ENCODE assay signal across 10 cellular contexts in genomic region chr22:20514658-20515406, GRCh38. TPM values are rescaled to one million over a fixed set of nuclear protein-coding genes. Genes with fewer than 3 reads are reported as not detected.
DNase-seq lines count a peak whose midpoint lies in the region; ATAC-seq and TF ChIP-seq lines count a peak whose summit lies in the region.
"Had no signal": no experiment of that assay in that cellular context is flagged by ENCODE, and none has a peak within 500 bp of the region (broad histone marks: within the 10 kb centered on the region; RNA-seq: fewer than 3 reads in every experiment).

No MANE protein-coding gene starts in this region.

- H3K4me3 ChIP-seq in subcutaneous abdominal adipose tissue (ENCODE audit: low read depth in 1 of 5, low read length in 5 of 5), result no peak overlapping the region

- TF ChIP-seq CTCF in foreskin keratinocyte (conservative IDR thresholded peaks at IDR 0.05), result no peak

- ATAC-seq in foreskin keratinocyte, result peak; percentile 87

- no peak for DNase-seq in activated naive CD4-positive, alpha-beta T cell treated with anti-CD3 and anti-CD28 coated beads for 36 hours
- DNase-seq in activated naive CD4-positive, alpha-beta T cell treated with anti-CD3 and anti-CD28 coated beads, Interleukin-2, amount 10 ng/mL, durations not matched to agents 7 days and 5 days, result no peak
- DNase-seq in T1000 (lab: John Stamatoyannopoulos, UW) (peak; percentile 60), foreskin keratinocyte (peak; percentile 69 to 85), occipital lobe (lab: John Stamatoyannopoulos, UW) (no peak)
- DNase-seq in activated T-helper 1 cell treated with anti-CD3 and anti-CD28 coated beads, Interleukin-12 subunit alpha, Interleukin-12 subunit beta, Interleukin-2, Interleukin-4 antibody, amounts not matched to agents 30 ng/mL and 10 ng/mL and 1 ng/mL, durations not matched to agents 14 hours and 24 hours and 36 hours (ENCODE audit: low spot score), result no peak
- no peak for DNase-seq in activated CD4-positive, alpha-beta T cell treated with anti-CD3 and anti-CD28 coated beads, Interleukin-2, amount 50 U/mL, for 4 hours
- DNase-seq: NCI-H1930 had no signal

- H3K27ac Mint-ChIP-seq in activated naive CD4-positive, alpha-beta T cell treated with anti-CD3 and anti-CD28 coated beads for 36 hours, result peak overlapping the region; percentile 56
- H3K27ac Mint-ChIP-seq in activated naive CD4-positive, alpha-beta T cell treated with anti-CD3 and anti-CD28 coated beads, Interleukin-2, amount 10 ng/mL, durations not matched to agents 7 days and 5 days, result no peak overlapping the region
- H3K27ac Mint-ChIP-seq in activated T-helper 1 cell treated with anti-CD3 and anti-CD28 coated beads, Interleukin-12 subunit alpha, Interleukin-12 subunit beta, Interleukin-2, Interleukin-4 antibody, amounts not matched to agents 30 ng/mL and 10 ng/mL and 1 ng/mL, durations not matched to agents 14 hours and 24 hours and 36 hours, result no peak overlapping the region

- peaks cover 83% of the 10 kb centered on the region for H3K4me1 Mint-ChIP-seq in activated naive CD4-positive, alpha-beta T cell treated with anti-CD3 and anti-CD28 coated beads for 36 hours (ENCODE audit: low read depth)
- peaks cover 70% of the 10 kb centered on the region for H3K4me1 Mint-ChIP-seq in activated naive CD4-positive, alpha-beta T cell treated with anti-CD3 and anti-CD28 coated beads, Interleukin-2, amount 10 ng/mL, durations not matched to agents 7 days and 5 days
- peaks cover 53% of the 10 kb centered on the region for H3K4me1 Mint-ChIP-seq in activated T-helper 1 cell treated with anti-CD3 and anti-CD28 coated beads, Interleukin-12 subunit alpha, Interleukin-12 subunit beta, Interleukin-2, Interleukin-4 antibody, amounts not matched to agents 30 ng/mL and 10 ng/mL and 1 ng/mL, durations not matched to agents 14 hours and 24 hours and 36 hours (ENCODE audit: low read depth)

- H3K36me3 Mint-ChIP-seq in activated naive CD4-positive, alpha-beta T cell treated with anti-CD3 and anti-CD28 coated beads for 36 hours (ENCODE audit: low read depth), result peaks cover 20% of the 10 kb centered on the region
- peaks cover 35% of the 10 kb centered on the region for H3K36me3 Mint-ChIP-seq in activated naive CD4-positive, alpha-beta T cell treated with anti-CD3 and anti-CD28 coated beads, Interleukin-2, amount 10 ng/mL, durations not matched to agents 7 days and 5 days
- peaks cover 24% of the 10 kb centered on the region for H3K36me3 Mint-ChIP-seq in activated T-helper 1 cell treated with anti-CD3 and anti-CD28 coated beads, Interleukin-12 subunit alpha, Interleukin-12 subunit beta, Interleukin-2, Interleukin-4 antibody, amounts not matched to agents 30 ng/mL and 10 ng/mL and 1 ng/mL, durations not matched to agents 14 hours and 24 hours and 36 hours (ENCODE audit: low read depth)

- H3K27ac ChIP-seq in foreskin keratinocyte (peak overlapping the region; percentile 3), subcutaneous abdominal adipose tissue (ENCODE audit: low read depth, low read length) (peak overlapping the region; percentile 65)

- peaks cover 2 to 25% (median 18%) of the 10 kb centered on the region in 5 donors for H3K36me3 ChIP-seq in subcutaneous abdominal adipose tissue (ENCODE audit: control insufficient read depth in 5 of 5, insufficient read depth in 5 of 5, low read length in 5 of 5)

- H3K27me3 Mint-ChIP-seq in activated naive CD4-positive, alpha-beta T cell treated with anti-CD3 and anti-CD28 coated beads for 36 hours (ENCODE audit: low read depth), result no peaks in the 10 kb centered on the region
- no peaks in the 10 kb centered on the region for H3K27me3 Mint-ChIP-seq in activated naive CD4-positive, alpha-beta T cell treated with anti-CD3 and anti-CD28 coated beads, Interleukin-2, amount 10 ng/mL, durations not matched to agents 7 days and 5 days
- H3K27me3 Mint-ChIP-seq in activated T-helper 1 cell treated with anti-CD3 and anti-CD28 coated beads, Interleukin-12 subunit alpha, Interleukin-12 subunit beta, Interleukin-2, Interleukin-4 antibody, amounts not matched to agents 30 ng/mL and 10 ng/mL and 1 ng/mL, durations not matched to agents 14 hours and 24 hours and 36 hours (ENCODE audit: insufficient read depth), result no peaks in the 10 kb centered on the region
- H3K27me3 Mint-ChIP-seq: brain had no signal

- CTCF ChIA-PET in activated naive CD4-positive, alpha-beta T cell treated with anti-CD3 and anti-CD28 coated beads for 36 hours (lab: Charles Lee), result interaction anchor here (0.7 to 4.0 kb wide), 5 partner anchors 21 to 54 kb away, joined by 3 to 15 read pairs (median 3); no protein-coding TSS in a partner anchor
- CTCF ChIA-PET in activated naive CD4-positive, alpha-beta T cell treated with anti-CD3 and anti-CD28 coated beads, Interleukin-2, amount 10 ng/mL, durations not matched to agents 7 days and 5 days (lab: Charles Lee), result interaction anchor here (0.8 kb wide), 1 partner anchor 37 kb away, joined by 3 read pairs; no protein-coding TSS in a partner anchor

- H3K4me1 ChIP-seq in foreskin keratinocyte (peaks cover 60% of the 10 kb centered on the region), subcutaneous abdominal adipose tissue (ENCODE audit: control insufficient read depth in 5 of 5, insufficient read depth in 5 of 5, low read length in 5 of 5) (peaks cover 12 to 47% (median 44%) of the 10 kb centered on the region in 5 donors)

- H3K9me3 ChIP-seq in subcutaneous abdominal adipose tissue (ENCODE audit: control insufficient read depth in 5 of 5, low read length in 5 of 5), result no peaks in the 10 kb centered on the region

- intact Hi-C loops in activated naive CD4-positive, alpha-beta T cell treated with anti-CD3 and anti-CD28 coated beads for 36 hours (cut with micrococcal nuclease), result no loop called here
- intact Hi-C loops in activated T-helper 1 cell treated with anti-CD3 and anti-CD28 coated beads, Interleukin-12 subunit alpha, Interleukin-12 subunit beta, Interleukin-2, Interleukin-4 antibody, amounts not matched to agents 30 ng/mL and 10 ng/mL and 1 ng/mL, durations not matched to agents 14 hours and 24 hours and 36 hours (cut with micrococcal nuclease), result no loop called here

- H3K4me3 Mint-ChIP-seq in activated naive CD4-positive, alpha-beta T cell treated with anti-CD3 and anti-CD28 coated beads for 36 hours, result no peak overlapping the region
- no peak overlapping the region for H3K4me3 Mint-ChIP-seq in activated naive CD4-positive, alpha-beta T cell treated with anti-CD3 and anti-CD28 coated beads, Interleukin-2, amount 10 ng/mL, durations not matched to agents 7 days and 5 days
- no peak overlapping the region for H3K4me3 Mint-ChIP-seq in activated T-helper 1 cell treated with anti-CD3 and anti-CD28 coated beads, Interleukin-12 subunit alpha, Interleukin-12 subunit beta, Interleukin-2, Interleukin-4 antibody, amounts not matched to agents 30 ng/mL and 10 ng/mL and 1 ng/mL, durations not matched to agents 14 hours and 24 hours and 36 hours
- H3K4me3 Mint-ChIP-seq: brain had no signal

- no peaks in the 10 kb centered on the region for H3K9me3 Mint-ChIP-seq in activated naive CD4-positive, alpha-beta T cell treated with anti-CD3 and anti-CD28 coated beads for 36 hours
- no peaks in the 10 kb centered on the region for H3K9me3 Mint-ChIP-seq in activated naive CD4-positive, alpha-beta T cell treated with anti-CD3 and anti-CD28 coated beads, Interleukin-2, amount 10 ng/mL, durations not matched to agents 7 days and 5 days
- no peaks in the 10 kb centered on the region for H3K9me3 Mint-ChIP-seq in activated T-helper 1 cell treated with anti-CD3 and anti-CD28 coated beads, Interleukin-12 subunit alpha, Interleukin-12 subunit beta, Interleukin-2, Interleukin-4 antibody, amounts not matched to agents 30 ng/mL and 10 ng/mL and 1 ng/mL, durations not matched to agents 14 hours and 24 hours and 36 hours
- H3K9me3 Mint-ChIP-seq: brain had no signal

- peak overlapping the region in 1 of 5 donors; percentile 16 for H3K9ac ChIP-seq in subcutaneous abdominal adipose tissue (ENCODE audit: low read length in 5 of 5)

- H3K27me3 ChIP-seq in foreskin keratinocyte (no peaks in the 10 kb centered on the region), subcutaneous abdominal adipose tissue (ENCODE audit: control insufficient read depth in 5 of 5, insufficient read depth in 4 of 5, low read length in 5 of 5) (no peaks in the 10 kb centered on the region)

RNA-seq across cellular contexts. Expression of gene MED15, which starts 7.4 kb away (rescaled TPM):
- total RNA-seq in activated naive CD4-positive, alpha-beta T cell treated with anti-CD3 and anti-CD28 coated beads for 36 hours, result 100 to 1,000 TPM in 1 of 2 experiments, 10 to 100 TPM in 1; 94.7 to 108 TPM
- total RNA-seq in foreskin keratinocyte, result 49.3 and 61.4 TPM in 2 replicates
- 60.0 and 71.4 TPM in 2 replicates for polyA plus RNA-seq in foreskin keratinocyte
- 11.9 TPM for total RNA-seq in occipital lobe
- total RNA-seq in activated T-helper 1 cell treated with anti-CD3 and anti-CD28 coated beads, Interleukin-12 subunit alpha, Interleukin-12 subunit beta, Interleukin-2, Interleukin-4 antibody, amounts not matched to agents 30 ng/mL and 10 ng/mL and 1 ng/mL, durations not matched to agents 14 hours and 24 hours and 36 hours, result 103 and 110 TPM in 2 replicates

RNA-seq across cellular contexts. Expression of gene KLHL22, which starts 19.2 kb away (rescaled TPM):
- total RNA-seq in activated naive CD4-positive, alpha-beta T cell treated with anti-CD3 and anti-CD28 coated beads for 36 hours, result 10 to 100 TPM; 10.1 to 11.7 TPM
- total RNA-seq in foreskin keratinocyte, result 12.4 and 14.3 TPM in 2 replicates
- polyA plus RNA-seq in foreskin keratinocyte, result 10.7 and 12.5 TPM in 2 replicates
- total RNA-seq in occipital lobe, result 43.7 TPM
- 18.8 and 21.9 TPM in 2 replicates for total RNA-seq in activated T-helper 1 cell treated with anti-CD3 and anti-CD28 coated beads, Interleukin-12 subunit alpha, Interleukin-12 subunit beta, Interleukin-2, Interleukin-4 antibody, amounts not matched to agents 30 ng/mL and 10 ng/mL and 1 ng/mL, durations not matched to agents 14 hours and 24 hours and 36 hours

Comparison
In these comparisons a context has a peak if more than half of its experiments do, and no peak if none do; other contexts are left out.
1. DNase-seq: peak in T1000 (single experiment) and foreskin keratinocyte (2 of 2); none in activated naive CD4-positive, alpha-beta T cell treated with anti-CD3 and anti-CD28 coated beads for 36 hours (single experiment), activated naive CD4-positive, alpha-beta T cell treated with anti-CD3 and anti-CD28 coated beads, Interleukin-2, amount 10 ng/mL, durations not matched to agents 7 days and 5 days (single experiment), occipital lobe (single experiment), activated T-helper 1 cell treated with anti-CD3 and anti-CD28 coated beads, Interleukin-12 subunit alpha, Interleukin-12 subunit beta, Interleukin-2, Interleukin-4 antibody, amounts not matched to agents 30 ng/mL and 10 ng/mL and 1 ng/mL, durations not matched to agents 14 hours and 24 hours and 36 hours (single experiment) and activated CD4-positive, alpha-beta T cell treated with anti-CD3 and anti-CD28 coated beads, Interleukin-2, amount 50 U/mL, for 4 hours (0 of 2).